1 cellular context compared by ENCODE assay signal in the genomic region with DNA sequence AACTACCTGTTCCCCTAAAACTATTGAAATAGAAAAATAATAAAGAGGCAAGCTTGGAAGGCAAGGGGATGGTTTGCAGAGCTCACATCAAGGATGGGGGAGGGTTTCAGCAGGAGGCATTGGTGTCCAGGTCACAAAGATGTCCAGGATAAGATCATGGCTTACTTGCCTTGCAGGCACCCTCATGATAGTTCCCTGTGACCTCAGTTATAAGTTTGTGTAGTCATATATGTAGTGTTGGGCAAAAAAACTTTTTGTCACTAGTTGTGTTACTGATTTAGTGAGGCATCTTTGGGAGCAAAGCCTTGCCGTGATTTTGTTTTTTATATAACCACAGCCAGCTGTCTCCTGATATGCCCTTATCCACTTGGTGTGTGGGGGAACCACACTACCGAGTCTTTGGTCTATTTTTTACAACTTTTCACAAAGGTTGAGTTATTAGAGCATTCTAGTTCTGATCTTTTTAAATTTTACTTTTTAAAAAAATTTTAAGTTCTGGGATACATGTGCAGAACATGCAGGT.
TF ChIP-seq lines count a peak whose summit lies in the region.

No MANE protein-coding gene starts in this region.

TF ChIP-seq in K562, 482 proteins besides CTCF, POLR2A, EP300 and RAD21 (continued from another document):
- TF ChIP-seq TFE3 (CRISPR knock-in tag; IDR thresholded peaks at IDR 0.05) (no peak), TAF9B (IDR thresholded peaks at IDR 0.05; ENCODE audit: partially characterized antibody) (no peak), ZBTB8A (IDR thresholded peaks at IDR 0.05; ENCODE audit: partially characterized antibody) (no peak), ZNF644 (tag; IDR thresholded peaks at IDR 0.05; ENCODE audit: low read depth) (no peak)
